Comparison of ENCODE assay signal across 8 cellular contexts in genomic region chr6:154411076-154411475, GRCh38. TPM values are rescaled to one million over a fixed set of nuclear protein-coding genes. Genes with fewer than 3 reads are reported as not detected.
A peak's percentile ranks its signal among the peaks of the same experiment; 100 is the strongest.
DNase-seq lines count a peak whose midpoint lies in the region; ATAC-seq and TF ChIP-seq lines count a peak whose summit lies in the region.

No MANE protein-coding gene starts in this region.

- DNase-seq in AG04449 (ENCODE audit: low read depth, low spot score), result no peak
- no peak for DNase-seq in SK-N-SH
- no peak for DNase-seq in esophagus squamous epithelium (lab: John Stamatoyannopoulos, UW)
- DNase-seq in psoas muscle, result no peak
- DNase-seq in NOMO-1 (lab: John Stamatoyannopoulos, UW; ENCODE audit: unreplicated experiment in 2 of 2), result no peak
- no peak for DNase-seq in foreskin fibroblast

- CTCF ChIA-PET in AG04449 (lab: Yijun Ruan, JAX), result no interaction called here
- CTCF ChIA-PET in SK-N-SH (lab: Yijun Ruan, JAX), result no interaction called here

- H3F3A ChIP-seq in SK-N-SH (replicated peaks; ENCODE audit: insufficient read depth), result peaks cover 23% of the 10 kb centered on the region

- TF ChIP-seq CTCF in AG04449 (IDR thresholded peaks at IDR 0.05; ENCODE audit: insufficient read depth, low read length, missing control alignments), result no peak
- TF ChIP-seq CTCF in SK-N-SH (IDR thresholded peaks at IDR 0.05), result no peak
- TF ChIP-seq CTCF in esophagus squamous epithelium (IDR thresholded peaks at IDR 0.05), result no peak
- no peak for TF ChIP-seq CTCF in psoas muscle (IDR thresholded peaks at IDR 0.05)
- no peak for TF ChIP-seq CTCF in foreskin fibroblast (IDR thresholded peaks at IDR 0.05; ENCODE audit: low read depth, low read length)

- TF ChIP-seq RAD21 in SK-N-SH (IDR thresholded peaks at IDR 0.05; ENCODE audit: low read length), result no peak

- WGBS in SK-N-SH (ENCODE audit: low lambda C conversion rate), result 74% methylated on average over 5 of the region's 5 CpGs
- WGBS in esophagus squamous epithelium, 2 donors, result 61 to 68% methylated on average over 5 of the region's 5 CpGs
- WGBS in psoas muscle, 3 donors, result 49 to 81% (median 54%) methylated on average over 5 of the region's 5 CpGs

- H3K27ac ChIP-seq in SK-N-SH (ENCODE audit: low read depth in 2 of 2, low read length in 1 of 2) (peak overlapping the region; percentile 88 to 99), esophagus squamous epithelium (peak overlapping the region; percentile 77 to 89 (median 86)), psoas muscle (peak overlapping the region; percentile 83)

- intact Hi-C loops in esophagus squamous epithelium (cut with DNase I), result no loop called here
- intact Hi-C loops in psoas muscle (cut with DNase I), result no loop called here

- 0 out of 2 replicates have a peak overlapping the region, but pooled peaks have one; percentile 40 for H2AFZ ChIP-seq in SK-N-SH (ENCODE audit: low read depth)

- H3K9me3 ChIP-seq in SK-N-SH (no peaks in the 10 kb centered on the region), esophagus squamous epithelium (no peaks in the 10 kb centered on the region), psoas muscle (no peaks in the 10 kb centered on the region)

- no peak for ATAC-seq in psoas muscle
- no peak for ATAC-seq in GM19397 (IDR thresholded peaks at IDR 0.05; ENCODE audit: unreplicated experiment)
- ATAC-seq in HG03469 (IDR thresholded peaks at IDR 0.05; ENCODE audit: unreplicated experiment), result no peak

- H3K9ac ChIP-seq in SK-N-SH, result peak overlapping the region; percentile 51; the same call in 1 of the 2 replicates

- H3K79me2 ChIP-seq in SK-N-SH (ENCODE audit: insufficient read depth), result no peaks in the 10 kb centered on the region

- no peaks in the 10 kb centered on the region for H3K9me2 ChIP-seq in SK-N-SH

- H3K36me3 ChIP-seq in SK-N-SH (replicated peaks in 1 of 2; ENCODE audit: control insufficient read depth in 1 of 2, insufficient read depth in 2 of 2, low read length in 1 of 2), result peaks cover 8 to 16% of the 10 kb centered on the region in 2 experiments
- H3K36me3 ChIP-seq in esophagus squamous epithelium, result peaks cover 0 to 59% (median 7%) of the 10 kb centered on the region in 3 donors
- peaks cover 2 to 4% of the 10 kb centered on the region in 2 donors for H3K36me3 ChIP-seq in psoas muscle (ENCODE audit: insufficient read depth in 1 of 2, low read depth in 1 of 2)

- no peaks in the 10 kb centered on the region for H3K27me3 ChIP-seq in SK-N-SH (ENCODE audit: insufficient read depth)
- H3K27me3 ChIP-seq in esophagus squamous epithelium, result no peaks in the 10 kb centered on the region
- no peaks in the 10 kb centered on the region for H3K27me3 ChIP-seq in psoas muscle (ENCODE audit: insufficient read depth in 3 of 3, low read length in 2 of 3)

- peak overlapping the region; percentile 30 for H3K4me3 ChIP-seq in AG04449 (ENCODE audit: low read depth, low read length)
- no peak overlapping the region for H3K4me3 ChIP-seq in SK-N-SH (ENCODE audit: low read depth in 2 of 2, low read length in 1 of 2)
- no peak overlapping the region for H3K4me3 ChIP-seq in esophagus squamous epithelium
- H3K4me3 ChIP-seq in psoas muscle, result peak overlapping the region; percentile 29
- H3K4me3 ChIP-seq in foreskin fibroblast (ENCODE audit: low read depth in 1 of 2, low read length in 2 of 2), result no peak overlapping the region

- H4K20me1 ChIP-seq in SK-N-SH (ENCODE audit: insufficient read depth), result no peaks in the 10 kb centered on the region

- POLR2A ChIA-PET in AG04449 (lab: Yijun Ruan, JAX) (no interaction called here), SK-N-SH (lab: Yijun Ruan, JAX) (no interaction called here)

- H3K4me2 ChIP-seq in SK-N-SH, result peak overlapping the region; percentile 63; the same call in 1 of the 2 replicates

- TF ChIP-seq EP300 in SK-N-SH (IDR thresholded peaks at IDR 0.05; ENCODE audit: borderline replicate concordance in 1 of 2, low read depth in 1 of 2, low read length in 1 of 2), result no peak

- H3K4me1 ChIP-seq in SK-N-SH (ENCODE audit: control insufficient read depth in 1 of 2, insufficient read depth in 2 of 2, low read depth in 1 of 2, low read length in 1 of 2) (peaks cover 2 to 25% of the 10 kb centered on the region in 2 experiments; a peak in 3 of 4 replicates), esophagus squamous epithelium (peaks cover 20 to 43% (median 22%) of the 10 kb centered on the region in 3 donors), psoas muscle (peaks cover 33% of the 10 kb centered on the region)

- no peak for TF ChIP-seq POLR2A in esophagus squamous epithelium (IDR thresholded peaks at IDR 0.05)

TF ChIP-seq in SK-N-SH, 30 proteins besides CTCF, POLR2A, EP300 and RAD21 (continues in another document):
- TF ChIP-seq GATA2 (CRISPR knock-in tag; IDR thresholded peaks at IDR 0.05), result no peak
- no peak for TF ChIP-seq REST (IDR thresholded peaks at IDR 0.05; ENCODE audit: low read depth, low read length)
- no peak for TF ChIP-seq MEF2A (IDR thresholded peaks at IDR 0.05; ENCODE audit: borderline replicate concordance, low read depth)
- no peak for TF ChIP-seq TCF12 (IDR thresholded peaks at IDR 0.05)
- no peak for TF ChIP-seq USF1 (IDR thresholded peaks at IDR 0.05; ENCODE audit: borderline replicate concordance, low read depth)
- TF ChIP-seq POLR2AphosphoS5 (IDR thresholded peaks at IDR 0.05; ENCODE audit: low read depth, low read length), result no peak
- TF ChIP-seq FOXM1 (IDR thresholded peaks at IDR 0.05; ENCODE audit: low read depth), result no peak
- no peak for TF ChIP-seq NRF1 (IDR thresholded peaks at IDR 0.05; ENCODE audit: low read depth, low read length)
- TF ChIP-seq ELF1 (IDR thresholded peaks at IDR 0.05), result no peak
- no peak for TF ChIP-seq TAF1 (IDR thresholded peaks at IDR 0.05; ENCODE audit: borderline replicate concordance, low read depth, low read length)
- TF ChIP-seq FOSL2 (IDR thresholded peaks at IDR 0.05; ENCODE audit: borderline replicate concordance, low read depth), result no peak
- no peak for TF ChIP-seq RXRA (IDR thresholded peaks at IDR 0.05; ENCODE audit: borderline replicate concordance, low read depth)
- no peak for TF ChIP-seq GABPA (IDR thresholded peaks at IDR 0.05; ENCODE audit: low read depth)
- no peak for TF ChIP-seq RFX5 (IDR thresholded peaks at IDR 0.05; ENCODE audit: low read length)
- TF ChIP-seq CHD2 (IDR thresholded peaks at IDR 0.05; ENCODE audit: low read length, partially characterized antibody), result no peak
- TF ChIP-seq JUND (IDR thresholded peaks at IDR 0.05), result no peak
- TF ChIP-seq, protein P1, sequence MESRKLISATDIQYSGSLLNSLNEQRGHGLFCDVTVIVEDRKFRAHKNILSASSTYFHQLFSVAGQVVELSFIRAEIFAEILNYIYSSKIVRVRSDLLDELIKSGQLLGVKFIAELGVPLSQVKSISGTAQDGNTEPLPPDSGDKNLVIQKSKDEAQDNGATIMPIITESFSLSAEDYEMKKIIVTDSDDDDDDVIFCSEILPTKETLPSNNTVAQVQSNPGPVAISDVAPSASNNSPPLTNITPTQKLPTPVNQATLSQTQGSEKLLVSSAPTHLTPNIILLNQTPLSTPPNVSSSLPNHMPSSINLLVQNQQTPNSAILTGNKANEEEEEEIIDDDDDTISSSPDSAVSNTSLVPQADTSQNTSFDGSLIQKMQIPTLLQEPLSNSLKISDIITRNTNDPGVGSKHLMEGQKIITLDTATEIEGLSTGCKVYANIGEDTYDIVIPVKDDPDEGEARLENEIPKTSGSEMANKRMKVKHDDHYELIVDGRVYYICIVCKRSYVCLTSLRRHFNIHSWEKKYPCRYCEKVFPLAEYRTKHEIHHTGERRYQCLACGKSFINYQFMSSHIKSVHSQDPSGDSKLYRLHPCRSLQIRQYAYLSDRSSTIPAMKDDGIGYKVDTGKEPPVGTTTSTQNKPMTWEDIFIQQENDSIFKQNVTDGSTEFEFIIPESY (IDR thresholded peaks at IDR 0.05; ENCODE audit: borderline replicate concordance, low read depth), result no peak

RNA-seq across cellular contexts. Expression of gene IPCEF1, which starts 54.5 kb away (rescaled TPM):
- polyA plus RNA-seq in SK-N-SH (2012; rRNA removed), result not detected in 2 replicates
- polyA plus RNA-seq in SK-N-SH (2012; cell fraction: cytosol; rRNA removed), result 0.01 and 0.06 TPM in 2 replicates
- polyA plus RNA-seq in SK-N-SH (2012; cell fraction: nucleus; rRNA removed), result 0.01 TPM in 2 replicates
- total RNA-seq in esophagus squamous epithelium, result 1 to 10 TPM; 1.8 to 8.1 (median 3.5) TPM
- total RNA-seq in psoas muscle, result under 1 TPM; 0.24 to 0.46 (median 0.37) TPM
- under 1 TPM; 0.03 to 0.17 (median 0.08) TPM for polyA plus RNA-seq in psoas muscle

Comparison
In these comparisons a context has a peak if more than half of its experiments do, and no peak if none do; other contexts are left out.
1. H3K4me3 ChIP-seq: peak in AG04449 (single experiment) and psoas muscle (single experiment); none in SK-N-SH (0 of 2), esophagus squamous epithelium (0 of 4) and foreskin fibroblast (0 of 2).
2. Peak in every context shown above with its lines, with median percentiles within 50 percentile points of each other: H3K27ac ChIP-seq.